Comparison of ENCODE assay signal across 1 cellular context in genomic region chr1:48003741-48004503, GRCh38.
TF ChIP-seq lines count a peak whose summit lies in the region.

No MANE protein-coding gene starts in this region.

TF ChIP-seq in HEK293, 187 proteins besides CTCF, POLR2A, EP300 and RAD21 (continued from another document and continues in another):
- TF ChIP-seq, protein P1, sequence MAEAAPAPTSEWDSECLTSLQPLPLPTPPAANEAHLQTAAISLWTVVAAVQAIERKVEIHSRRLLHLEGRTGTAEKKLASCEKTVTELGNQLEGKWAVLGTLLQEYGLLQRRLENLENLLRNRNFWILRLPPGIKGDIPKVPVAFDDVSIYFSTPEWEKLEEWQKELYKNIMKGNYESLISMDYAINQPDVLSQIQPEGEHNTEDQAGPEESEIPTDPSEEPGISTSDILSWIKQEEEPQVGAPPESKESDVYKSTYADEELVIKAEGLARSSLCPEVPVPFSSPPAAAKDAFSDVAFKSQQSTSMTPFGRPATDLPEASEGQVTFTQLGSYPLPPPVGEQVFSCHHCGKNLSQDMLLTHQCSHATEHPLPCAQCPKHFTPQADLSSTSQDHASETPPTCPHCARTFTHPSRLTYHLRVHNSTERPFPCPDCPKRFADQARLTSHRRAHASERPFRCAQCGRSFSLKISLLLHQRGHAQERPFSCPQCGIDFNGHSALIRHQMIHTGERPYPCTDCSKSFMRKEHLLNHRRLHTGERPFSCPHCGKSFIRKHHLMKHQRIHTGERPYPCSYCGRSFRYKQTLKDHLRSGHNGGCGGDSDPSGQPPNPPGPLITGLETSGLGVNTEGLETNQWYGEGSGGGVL (tag by site-specific recombination; IDR thresholded peaks at IDR 0.05): 0 out of 2 replicates have a peak, but pooled peaks have one; percentile 21
- TF ChIP-seq ZNF701 (tag by site-specific recombination; IDR thresholded peaks at IDR 0.05): no peak
- TF ChIP-seq ZNF37A (tag by site-specific recombination; IDR thresholded peaks at IDR 0.05): no peak
- no peak for TF ChIP-seq ZNF837 (tag by site-specific recombination; IDR thresholded peaks at IDR 0.05)
- no peak for TF ChIP-seq ZNF350 (tag by site-specific recombination; IDR thresholded peaks at IDR 0.05)
- no peak for TF ChIP-seq EGR2 (tag by site-specific recombination; IDR thresholded peaks at IDR 0.05; ENCODE audit: low read depth)
- TF ChIP-seq, protein P2, sequence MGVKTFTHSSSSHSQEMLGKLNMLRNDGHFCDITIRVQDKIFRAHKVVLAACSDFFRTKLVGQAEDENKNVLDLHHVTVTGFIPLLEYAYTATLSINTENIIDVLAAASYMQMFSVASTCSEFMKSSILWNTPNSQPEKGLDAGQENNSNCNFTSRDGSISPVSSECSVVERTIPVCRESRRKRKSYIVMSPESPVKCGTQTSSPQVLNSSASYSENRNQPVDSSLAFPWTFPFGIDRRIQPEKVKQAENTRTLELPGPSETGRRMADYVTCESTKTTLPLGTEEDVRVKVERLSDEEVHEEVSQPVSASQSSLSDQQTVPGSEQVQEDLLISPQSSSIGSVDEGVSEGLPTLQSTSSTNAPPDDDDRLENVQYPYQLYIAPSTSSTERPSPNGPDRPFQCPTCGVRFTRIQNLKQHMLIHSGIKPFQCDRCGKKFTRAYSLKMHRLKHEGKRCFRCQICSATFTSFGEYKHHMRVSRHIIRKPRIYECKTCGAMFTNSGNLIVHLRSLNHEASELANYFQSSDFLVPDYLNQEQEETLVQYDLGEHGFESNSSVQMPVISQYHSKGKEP (tag by site-specific recombination; IDR thresholded peaks at IDR 0.05): peak; percentile 81; the same call in 1 of the 2 replicates
- no peak for TF ChIP-seq SP3 (tag by site-specific recombination; IDR thresholded peaks at IDR 0.05)
- TF ChIP-seq MZF1 (tag by site-specific recombination; IDR thresholded peaks at IDR 0.05; ENCODE audit: borderline replicate concordance): no peak
- TF ChIP-seq ZNF26 (tag by site-specific recombination; IDR thresholded peaks at IDR 0.05): no peak
- TF ChIP-seq ZNF560 (tag by site-specific recombination; IDR thresholded peaks at IDR 0.05; ENCODE audit: borderline replicate concordance): no peak
- no peak for TF ChIP-seq ZNF10 (tag by site-specific recombination; IDR thresholded peaks at IDR 0.05)
- no peak for TF ChIP-seq PATZ1 (tag by site-specific recombination; IDR thresholded peaks at IDR 0.05)
- no peak for TF ChIP-seq RBAK (tag by site-specific recombination; IDR thresholded peaks at IDR 0.05)
- no peak for TF ChIP-seq ZNF792 (tag by site-specific recombination; IDR thresholded peaks at IDR 0.05)
- TF ChIP-seq KLF8 (tag by site-specific recombination; IDR thresholded peaks at IDR 0.05): no peak
- no peak for TF ChIP-seq ZNF140 (tag by site-specific recombination; IDR thresholded peaks at IDR 0.05)
- TF ChIP-seq ZNF223 (tag by site-specific recombination; IDR thresholded peaks at IDR 0.05): peak; percentile 85
- TF ChIP-seq, protein P3, sequence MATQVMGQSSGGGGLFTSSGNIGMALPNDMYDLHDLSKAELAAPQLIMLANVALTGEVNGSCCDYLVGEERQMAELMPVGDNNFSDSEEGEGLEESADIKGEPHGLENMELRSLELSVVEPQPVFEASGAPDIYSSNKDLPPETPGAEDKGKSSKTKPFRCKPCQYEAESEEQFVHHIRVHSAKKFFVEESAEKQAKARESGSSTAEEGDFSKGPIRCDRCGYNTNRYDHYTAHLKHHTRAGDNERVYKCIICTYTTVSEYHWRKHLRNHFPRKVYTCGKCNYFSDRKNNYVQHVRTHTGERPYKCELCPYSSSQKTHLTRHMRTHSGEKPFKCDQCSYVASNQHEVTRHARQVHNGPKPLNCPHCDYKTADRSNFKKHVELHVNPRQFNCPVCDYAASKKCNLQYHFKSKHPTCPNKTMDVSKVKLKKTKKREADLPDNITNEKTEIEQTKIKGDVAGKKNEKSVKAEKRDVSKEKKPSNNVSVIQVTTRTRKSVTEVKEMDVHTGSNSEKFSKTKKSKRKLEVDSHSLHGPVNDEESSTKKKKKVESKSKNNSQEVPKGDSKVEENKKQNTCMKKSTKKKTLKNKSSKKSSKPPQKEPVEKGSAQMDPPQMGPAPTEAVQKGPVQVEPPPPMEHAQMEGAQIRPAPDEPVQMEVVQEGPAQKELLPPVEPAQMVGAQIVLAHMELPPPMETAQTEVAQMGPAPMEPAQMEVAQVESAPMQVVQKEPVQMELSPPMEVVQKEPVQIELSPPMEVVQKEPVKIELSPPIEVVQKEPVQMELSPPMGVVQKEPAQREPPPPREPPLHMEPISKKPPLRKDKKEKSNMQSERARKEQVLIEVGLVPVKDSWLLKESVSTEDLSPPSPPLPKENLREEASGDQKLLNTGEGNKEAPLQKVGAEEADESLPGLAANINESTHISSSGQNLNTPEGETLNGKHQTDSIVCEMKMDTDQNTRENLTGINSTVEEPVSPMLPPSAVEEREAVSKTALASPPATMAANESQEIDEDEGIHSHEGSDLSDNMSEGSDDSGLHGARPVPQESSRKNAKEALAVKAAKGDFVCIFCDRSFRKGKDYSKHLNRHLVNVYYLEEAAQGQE (tag by site-specific recombination; IDR thresholded peaks at IDR 0.05): no peak
- no peak for TF ChIP-seq ZNF48 (tag by site-specific recombination; IDR thresholded peaks at IDR 0.05)
- TF ChIP-seq, protein P4, sequence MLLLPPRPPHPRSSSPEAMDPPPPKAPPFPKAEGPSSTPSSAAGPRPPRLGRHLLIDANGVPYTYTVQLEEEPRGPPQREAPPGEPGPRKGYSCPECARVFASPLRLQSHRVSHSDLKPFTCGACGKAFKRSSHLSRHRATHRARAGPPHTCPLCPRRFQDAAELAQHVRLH (tag by site-specific recombination; IDR thresholded peaks at IDR 0.05): no peak
- TF ChIP-seq ZNF501 (tag by site-specific recombination; IDR thresholded peaks at IDR 0.05): no peak
- no peak for TF ChIP-seq ZNF366 (tag by site-specific recombination; conservative IDR thresholded peaks at IDR 0.05)
- TF ChIP-seq ZNF639 (tag by site-specific recombination; IDR thresholded peaks at IDR 0.05): no peak
- no peak for TF ChIP-seq ZNF571 (tag by site-specific recombination; IDR thresholded peaks at IDR 0.05)
- no peak for TF ChIP-seq ZNF555 (tag by site-specific recombination; conservative IDR thresholded peaks at IDR 0.05)
- no peak for TF ChIP-seq HOXC10 (CRISPR knock-in tag; IDR thresholded peaks at IDR 0.05)
- TF ChIP-seq ZNF112 (tag by site-specific recombination; IDR thresholded peaks at IDR 0.05): no peak
- TF ChIP-seq KLF10 (tag by site-specific recombination; IDR thresholded peaks at IDR 0.05): no peak
- no peak for TF ChIP-seq KLF9 (tag by site-specific recombination; IDR thresholded peaks at IDR 0.05; ENCODE audit: low read depth)
- TF ChIP-seq ZNF529 (tag by site-specific recombination; IDR thresholded peaks at IDR 0.05; ENCODE audit: insufficient replicate concordance): no peak
- no peak for TF ChIP-seq ZNF214 (tag by site-specific recombination; IDR thresholded peaks at IDR 0.05; ENCODE audit: borderline replicate concordance)
- TF ChIP-seq, protein P5, sequence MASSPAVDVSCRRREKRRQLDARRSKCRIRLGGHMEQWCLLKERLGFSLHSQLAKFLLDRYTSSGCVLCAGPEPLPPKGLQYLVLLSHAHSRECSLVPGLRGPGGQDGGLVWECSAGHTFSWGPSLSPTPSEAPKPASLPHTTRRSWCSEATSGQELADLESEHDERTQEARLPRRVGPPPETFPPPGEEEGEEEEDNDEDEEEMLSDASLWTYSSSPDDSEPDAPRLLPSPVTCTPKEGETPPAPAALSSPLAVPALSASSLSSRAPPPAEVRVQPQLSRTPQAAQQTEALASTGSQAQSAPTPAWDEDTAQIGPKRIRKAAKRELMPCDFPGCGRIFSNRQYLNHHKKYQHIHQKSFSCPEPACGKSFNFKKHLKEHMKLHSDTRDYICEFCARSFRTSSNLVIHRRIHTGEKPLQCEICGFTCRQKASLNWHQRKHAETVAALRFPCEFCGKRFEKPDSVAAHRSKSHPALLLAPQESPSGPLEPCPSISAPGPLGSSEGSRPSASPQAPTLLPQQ (tag by site-specific recombination; IDR thresholded peaks at IDR 0.05): no peak
- TF ChIP-seq ZNF558 (tag by site-specific recombination; IDR thresholded peaks at IDR 0.05): no peak
- no peak for TF ChIP-seq PRDM1 (tag by site-specific recombination; IDR thresholded peaks at IDR 0.05)
- no peak for TF ChIP-seq ZNF324 (tag by site-specific recombination; IDR thresholded peaks at IDR 0.05)
- TF ChIP-seq, protein P6, sequence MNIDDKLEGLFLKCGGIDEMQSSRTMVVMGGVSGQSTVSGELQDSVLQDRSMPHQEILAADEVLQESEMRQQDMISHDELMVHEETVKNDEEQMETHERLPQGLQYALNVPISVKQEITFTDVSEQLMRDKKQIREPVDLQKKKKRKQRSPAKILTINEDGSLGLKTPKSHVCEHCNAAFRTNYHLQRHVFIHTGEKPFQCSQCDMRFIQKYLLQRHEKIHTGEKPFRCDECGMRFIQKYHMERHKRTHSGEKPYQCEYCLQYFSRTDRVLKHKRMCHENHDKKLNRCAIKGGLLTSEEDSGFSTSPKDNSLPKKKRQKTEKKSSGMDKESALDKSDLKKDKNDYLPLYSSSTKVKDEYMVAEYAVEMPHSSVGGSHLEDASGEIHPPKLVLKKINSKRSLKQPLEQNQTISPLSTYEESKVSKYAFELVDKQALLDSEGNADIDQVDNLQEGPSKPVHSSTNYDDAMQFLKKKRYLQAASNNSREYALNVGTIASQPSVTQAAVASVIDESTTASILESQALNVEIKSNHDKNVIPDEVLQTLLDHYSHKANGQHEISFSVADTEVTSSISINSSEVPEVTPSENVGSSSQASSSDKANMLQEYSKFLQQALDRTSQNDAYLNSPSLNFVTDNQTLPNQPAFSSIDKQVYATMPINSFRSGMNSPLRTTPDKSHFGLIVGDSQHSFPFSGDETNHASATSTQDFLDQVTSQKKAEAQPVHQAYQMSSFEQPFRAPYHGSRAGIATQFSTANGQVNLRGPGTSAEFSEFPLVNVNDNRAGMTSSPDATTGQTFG (tag by site-specific recombination; IDR thresholded peaks at IDR 0.05; ENCODE audit: borderline replicate concordance): no peak
- no peak for TF ChIP-seq ZNF221 (tag by site-specific recombination; IDR thresholded peaks at IDR 0.05; ENCODE audit: borderline replicate concordance)
- no peak for TF ChIP-seq ZNF311 (tag by site-specific recombination; IDR thresholded peaks at IDR 0.05; ENCODE audit: borderline replicate concordance)
- TF ChIP-seq, protein P7, sequence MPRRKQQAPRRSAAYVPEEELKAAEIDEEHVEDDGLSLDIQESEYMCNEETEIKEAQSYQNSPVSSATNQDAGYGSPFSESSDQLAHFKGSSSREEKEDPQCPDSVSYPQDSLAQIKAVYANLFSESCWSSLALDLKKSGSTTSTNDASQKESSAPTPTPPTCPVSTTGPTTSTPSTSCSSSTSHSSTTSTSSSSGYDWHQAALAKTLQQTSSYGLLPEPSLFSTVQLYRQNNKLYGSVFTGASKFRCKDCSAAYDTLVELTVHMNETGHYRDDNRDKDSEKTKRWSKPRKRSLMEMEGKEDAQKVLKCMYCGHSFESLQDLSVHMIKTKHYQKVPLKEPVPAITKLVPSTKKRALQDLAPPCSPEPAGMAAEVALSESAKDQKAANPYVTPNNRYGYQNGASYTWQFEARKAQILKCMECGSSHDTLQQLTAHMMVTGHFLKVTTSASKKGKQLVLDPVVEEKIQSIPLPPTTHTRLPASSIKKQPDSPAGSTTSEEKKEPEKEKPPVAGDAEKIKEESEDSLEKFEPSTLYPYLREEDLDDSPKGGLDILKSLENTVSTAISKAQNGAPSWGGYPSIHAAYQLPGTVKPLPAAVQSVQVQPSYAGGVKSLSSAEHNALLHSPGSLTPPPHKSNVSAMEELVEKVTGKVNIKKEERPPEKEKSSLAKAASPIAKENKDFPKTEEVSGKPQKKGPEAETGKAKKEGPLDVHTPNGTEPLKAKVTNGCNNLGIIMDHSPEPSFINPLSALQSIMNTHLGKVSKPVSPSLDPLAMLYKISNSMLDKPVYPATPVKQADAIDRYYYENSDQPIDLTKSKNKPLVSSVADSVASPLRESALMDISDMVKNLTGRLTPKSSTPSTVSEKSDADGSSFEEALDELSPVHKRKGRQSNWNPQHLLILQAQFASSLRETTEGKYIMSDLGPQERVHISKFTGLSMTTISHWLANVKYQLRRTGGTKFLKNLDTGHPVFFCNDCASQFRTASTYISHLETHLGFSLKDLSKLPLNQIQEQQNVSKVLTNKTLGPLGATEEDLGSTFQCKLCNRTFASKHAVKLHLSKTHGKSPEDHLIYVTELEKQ (tag by site-specific recombination; IDR thresholded peaks at IDR 0.05; ENCODE audit: borderline replicate concordance): peak; percentile 25; the same call in 1 of the 2 replicates
- no peak for TF ChIP-seq ZSCAN16 (tag by site-specific recombination; IDR thresholded peaks at IDR 0.05)
- no peak for TF ChIP-seq MEIS1 (CRISPR knock-in tag; IDR thresholded peaks at IDR 0.05; ENCODE audit: borderline replicate concordance)
